In the genomic region with DNA sequence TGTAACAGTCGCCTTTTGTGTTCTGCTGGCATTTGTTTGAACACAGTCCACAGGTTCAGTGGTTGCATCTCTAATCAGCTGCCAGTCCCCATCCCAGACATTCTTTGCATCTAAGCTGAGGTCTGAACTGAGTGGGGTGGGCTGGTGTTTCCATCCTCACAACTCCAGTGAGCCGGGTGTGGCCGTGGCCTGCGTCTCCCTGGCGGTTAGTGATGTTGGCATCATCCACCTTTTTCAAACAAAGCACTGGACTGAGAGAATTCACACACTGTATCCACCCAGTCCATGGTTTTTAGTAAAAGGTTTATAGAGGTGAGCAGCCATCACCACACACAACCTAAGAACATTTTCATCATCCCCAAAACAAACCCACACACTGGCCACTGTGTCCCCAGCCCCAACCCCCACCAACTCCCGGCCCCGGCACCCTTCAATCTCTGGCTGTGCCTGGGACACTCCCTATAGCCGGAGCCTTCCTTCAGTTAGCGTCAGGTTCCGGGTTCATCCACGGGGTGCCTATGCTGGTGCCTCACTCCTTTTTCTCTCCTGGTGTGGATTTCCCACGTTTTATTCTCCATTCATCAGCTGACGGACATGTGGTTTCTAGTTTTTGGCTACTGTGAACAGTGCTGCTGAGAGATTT, we compare ENCODE assay signal across 14 cellular contexts. TPM values are rescaled to one million over a fixed set of nuclear protein-coding genes. Genes with fewer than 3 reads are reported as not detected.
A peak's percentile ranks its signal among the peaks of the same experiment; 100 is the strongest.
DNase-seq lines count a peak whose midpoint lies in the region; ATAC-seq and TF ChIP-seq lines count a peak whose summit lies in the region.
"Had no signal": no experiment of that assay in that cellular context is flagged by ENCODE, and none has a peak within 500 bp of the region (broad histone marks: within the 10 kb centered on the region; RNA-seq: fewer than 3 reads in every experiment).

No MANE protein-coding gene starts in this region.

- H3K36me3 ChIP-seq in HCT116 (ENCODE audit: control insufficient read depth in 1 of 2, insufficient read depth in 2 of 2, low read length in 2 of 2), result peaks cover 26 to 32% of the 10 kb centered on the region in 2 experiments; a peak in 3 of 4 replicates

- TF ChIP-seq POLR2A in HCT116 (IDR thresholded peaks at IDR 0.05; ENCODE audit: borderline replicate concordance, extremely low read depth, insufficient read depth, insufficient read length), result no peak

- no peak for TF ChIP-seq RAD21 in HCT116 (IDR thresholded peaks at IDR 0.05; ENCODE audit: low read depth)

- peaks cover 12% of the 10 kb centered on the region for H3K79me2 ChIP-seq in HCT116 (ENCODE audit: insufficient read depth, low read length)

- H3K4me1 ChIP-seq in HCT116 (ENCODE audit: control insufficient read depth in 1 of 2, insufficient read depth in 2 of 2, low read length in 2 of 2), result peaks cover under 1 to 2% of the 10 kb centered on the region in 2 experiments; a peak in 3 of 4 replicates

- no peak overlapping the region for H3K4me3 ChIP-seq in HCT116 (replicated peaks in 1 of 2; ENCODE audit: low read depth in 1 of 2, low read length in 2 of 2)
- H3K4me3 ChIP-seq: GM12878 had no signal

- no peaks in the 10 kb centered on the region for H3K27me3 ChIP-seq in HCT116 (ENCODE audit: insufficient read depth, low read length)

- POLR2A ChIA-PET in HCT116 (lab: Charles Lee), result no interaction called here

- no peak overlapping the region for H3K4me2 ChIP-seq in HCT116 (ENCODE audit: low read length)

- H3K9ac ChIP-seq in HCT116 (ENCODE audit: low read length), result no peak overlapping the region

- CTCF ChIA-PET in HCT116 (lab: Charles Lee), result no interaction called here

- H3K9me2 ChIP-seq in HCT116 (ENCODE audit: insufficient read depth), result no peaks in the 10 kb centered on the region

- no peak overlapping the region for H3K4me3 Mint-ChIP-seq in activated naive CD8-positive, alpha-beta T cell treated with anti-CD3 and anti-CD28 coated beads, Interleukin-2, amount 50 U/mL, for 24 hours
- no peak overlapping the region for H3K4me3 Mint-ChIP-seq in activated naive CD8-positive, alpha-beta T cell treated with anti-CD3 and anti-CD28 coated beads for 36 hours
- H3K4me3 Mint-ChIP-seq in chondrocyte (ENCODE audit: unreplicated experiment) (no peak overlapping the region), progenitor cell of endocrine pancreas (ENCODE audit: low read depth) (no peak overlapping the region)
- H3K4me3 Mint-ChIP-seq in stimulated activated naive B cell treated with anti-CD40 and anti-IgM and Interleukin-4, amounts not matched to agents 10 μg/mL and 1 μg/mL and 100 μg/mL, for 72 hours, result no peak overlapping the region

- no peak for ATAC-seq in activated naive CD8-positive, alpha-beta T cell treated with anti-CD3 and anti-CD28 coated beads, Interleukin-2, amount 50 U/mL, for 24 hours
- ATAC-seq in HCT116 (peak; percentile 21; the same call in 1 of the 2 replicates), GM21786 (IDR thresholded peaks at IDR 0.05; ENCODE audit: unreplicated experiment) (no peak)
- ATAC-seq in stimulated activated naive B cell treated with anti-CD40 and anti-IgM and Interleukin-4, amounts not matched to agents 10 μg/mL and 1 μg/mL and 100 μg/mL, for 72 hours (replicated peaks), result no peak
- ATAC-seq: GM12878 had no signal

- RAD21 ChIA-PET in HCT116 (lab: Charles Lee; ENCODE audit: low non-redundant PET in 1 of 2, low total read pairs in 2 of 2, uncharacterized antibody in 2 of 2, unreplicated experiment in 2 of 2), result no interaction called here

- no peaks in the 10 kb centered on the region for H3K9me3 ChIP-seq in HCT116 (ENCODE audit: control insufficient read depth in 1 of 2, insufficient read depth in 1 of 2, low read depth in 1 of 2, low read length in 2 of 2)

- DNase-seq in activated naive CD8-positive, alpha-beta T cell treated with anti-CD3 and anti-CD28 coated beads, Interleukin-2, amount 50 U/mL, for 24 hours, result no peak
- DNase-seq in activated naive CD8-positive, alpha-beta T cell treated with anti-CD3 and anti-CD28 coated beads for 36 hours, result no peak
- DNase-seq in HCT116 (ENCODE audit: low read depth, low spot score) (no peak), chondrocyte (ENCODE audit: low spot score) (peak; percentile 64), progenitor cell of endocrine pancreas (ENCODE audit: low spot score, unreplicated experiment) (no peak), HCEC 1CT (no peak)
- DNase-seq in stimulated activated naive B cell treated with anti-CD40 and anti-IgM and Interleukin-4, amounts not matched to agents 10 μg/mL and 1 μg/mL and 100 μg/mL, for 72 hours, result no peak
- DNase-seq: DMS153, NCI-H1048, NCI-H226, SHP77 had no signal

- no peaks in the 10 kb centered on the region for H4K20me1 ChIP-seq in HCT116 (ENCODE audit: insufficient read depth)

- H3K27me3 Mint-ChIP-seq in activated naive CD8-positive, alpha-beta T cell treated with anti-CD3 and anti-CD28 coated beads, Interleukin-2, amount 50 U/mL, for 24 hours, result no peaks in the 10 kb centered on the region
- no peaks in the 10 kb centered on the region for H3K27me3 Mint-ChIP-seq in activated naive CD8-positive, alpha-beta T cell treated with anti-CD3 and anti-CD28 coated beads for 36 hours
- no peaks in the 10 kb centered on the region for H3K27me3 Mint-ChIP-seq in chondrocyte (ENCODE audit: low read depth)
- peaks cover 13% of the 10 kb centered on the region for H3K27me3 Mint-ChIP-seq in progenitor cell of endocrine pancreas
- no peaks in the 10 kb centered on the region for H3K27me3 Mint-ChIP-seq in stimulated activated naive B cell treated with anti-CD40 and anti-IgM and Interleukin-4, amounts not matched to agents 10 μg/mL and 1 μg/mL and 100 μg/mL, for 72 hours
- H3K27me3 Mint-ChIP-seq: IgD-negative memory B cell had no signal

- no peak for TF ChIP-seq CTCF in HCT116 (IDR thresholded peaks at IDR 0.05 in 2 of 3, conservative IDR thresholded peaks at IDR 0.05 in 1 of 3; ENCODE audit: borderline replicate concordance in 1 of 3, insufficient read depth in 1 of 3, low read depth in 2 of 3, low read length in 2 of 3)
- TF ChIP-seq CTCF in chondrocyte (IDR thresholded peaks at IDR 0.05), result no peak
- no peak for TF ChIP-seq CTCF in progenitor cell of endocrine pancreas (IDR thresholded peaks at IDR 0.05; ENCODE audit: unreplicated experiment)

- BruUV-seq in HCT116 (replicated peaks; lab: Mats Ljungman, UMichigan), result no TSS peak

- intact Hi-C loops in HCT116 (cut with micrococcal nuclease), result no loop called here

- peaks cover 11% of the 10 kb centered on the region for H3K36me3 Mint-ChIP-seq in activated naive CD8-positive, alpha-beta T cell treated with anti-CD3 and anti-CD28 coated beads, Interleukin-2, amount 50 U/mL, for 24 hours (ENCODE audit: low read depth)
- H3K36me3 Mint-ChIP-seq in activated naive CD8-positive, alpha-beta T cell treated with anti-CD3 and anti-CD28 coated beads for 36 hours, result peaks cover 12% of the 10 kb centered on the region
- H3K36me3 Mint-ChIP-seq in chondrocyte (ENCODE audit: low read depth) (peaks cover 10% of the 10 kb centered on the region), progenitor cell of endocrine pancreas (ENCODE audit: insufficient read depth) (peaks cover 7% of the 10 kb centered on the region)
- H3K36me3 Mint-ChIP-seq in stimulated activated naive B cell treated with anti-CD40 and anti-IgM and Interleukin-4, amounts not matched to agents 10 μg/mL and 1 μg/mL and 100 μg/mL, for 72 hours, result peaks cover 20 to 24% of the 10 kb centered on the region in 2 donors
- H3K36me3 Mint-ChIP-seq: IgD-negative memory B cell had no signal

- H2AFZ ChIP-seq in HCT116 (ENCODE audit: low read depth, low read length, poor library complexity, severe bottlenecking), result no peak overlapping the region

- H3K27ac ChIP-seq in HCT116 (ENCODE audit: low read depth, low read length), result no peak overlapping the region

- H3K27ac Mint-ChIP-seq in activated naive CD8-positive, alpha-beta T cell treated with anti-CD3 and anti-CD28 coated beads, Interleukin-2, amount 50 U/mL, for 24 hours, result peak overlapping the region; percentile 39
- H3K27ac Mint-ChIP-seq in activated naive CD8-positive, alpha-beta T cell treated with anti-CD3 and anti-CD28 coated beads for 36 hours, result no peak overlapping the region
- peak overlapping the region; percentile 24 for H3K27ac Mint-ChIP-seq in chondrocyte (ENCODE audit: unreplicated experiment)
- peak overlapping the region; percentile 45 for H3K27ac Mint-ChIP-seq in progenitor cell of endocrine pancreas
- no peak overlapping the region for H3K27ac Mint-ChIP-seq in stimulated activated naive B cell treated with anti-CD40 and anti-IgM and Interleukin-4, amounts not matched to agents 10 μg/mL and 1 μg/mL and 100 μg/mL, for 72 hours

- H3K4me1 Mint-ChIP-seq in activated naive CD8-positive, alpha-beta T cell treated with anti-CD3 and anti-CD28 coated beads, Interleukin-2, amount 50 U/mL, for 24 hours, result peaks cover 4% of the 10 kb centered on the region
- H3K4me1 Mint-ChIP-seq in activated naive CD8-positive, alpha-beta T cell treated with anti-CD3 and anti-CD28 coated beads for 36 hours, result no peaks in the 10 kb centered on the region
- H3K4me1 Mint-ChIP-seq in chondrocyte (ENCODE audit: low read depth), result peaks cover 3% of the 10 kb centered on the region
- H3K4me1 Mint-ChIP-seq in progenitor cell of endocrine pancreas (ENCODE audit: low read depth), result peaks cover 2% of the 10 kb centered on the region
- H3K4me1 Mint-ChIP-seq in stimulated activated naive B cell treated with anti-CD40 and anti-IgM and Interleukin-4, amounts not matched to agents 10 μg/mL and 1 μg/mL and 100 μg/mL, for 72 hours, result peaks cover 4% of the 10 kb centered on the region in 2 donors

- no peaks in the 10 kb centered on the region for H3K9me3 Mint-ChIP-seq in activated naive CD8-positive, alpha-beta T cell treated with anti-CD3 and anti-CD28 coated beads, Interleukin-2, amount 50 U/mL, for 24 hours
- no peaks in the 10 kb centered on the region for H3K9me3 Mint-ChIP-seq in activated naive CD8-positive, alpha-beta T cell treated with anti-CD3 and anti-CD28 coated beads for 36 hours
- H3K9me3 Mint-ChIP-seq in chondrocyte (ENCODE audit: low read depth), result no peaks in the 10 kb centered on the region
- no peaks in the 10 kb centered on the region for H3K9me3 Mint-ChIP-seq in progenitor cell of endocrine pancreas (ENCODE audit: low read depth)
- H3K9me3 Mint-ChIP-seq in stimulated activated naive B cell treated with anti-CD40 and anti-IgM and Interleukin-4, amounts not matched to agents 10 μg/mL and 1 μg/mL and 100 μg/mL, for 72 hours, result no peaks in the 10 kb centered on the region
- H3K9me3 Mint-ChIP-seq: IgD-negative memory B cell had no signal

RNA-seq across cellular contexts. Expression of a gene that starts 6.5 kb away (rescaled TPM):
- 10 to 100 TPM; 32.4 to 34.8 TPM for total RNA-seq in activated naive CD8-positive, alpha-beta T cell treated with anti-CD3 and anti-CD28 coated beads for 36 hours
- total RNA-seq in HCT116 (2021; ENCODE audit: unreplicated experiment) (38.1 TPM), chondrocyte (7.9 to 10.1 TPM (median 9.6 TPM) in 3 replicates), progenitor cell of endocrine pancreas (28.1 and 29.4 TPM in 2 replicates)
- polyA plus RNA-seq in HCT116 (2012), result 20.3 and 22.9 TPM in 2 replicates

RNA-seq across cellular contexts. Expression of a gene that starts 6.7 kb away (rescaled TPM):
- total RNA-seq in activated naive CD8-positive, alpha-beta T cell treated with anti-CD3 and anti-CD28 coated beads for 36 hours, result 10 to 100 TPM; 54.2 to 59.2 TPM
- total RNA-seq in HCT116 (2021; ENCODE audit: unreplicated experiment) (47.6 TPM), chondrocyte (14.4 to 16.0 TPM (median 14.7 TPM) in 3 replicates), progenitor cell of endocrine pancreas (27.0 and 27.3 TPM in 2 replicates)
- 33.1 and 36.7 TPM in 2 replicates for polyA plus RNA-seq in HCT116 (2012)

Comparison
In these comparisons a context has a peak if more than half of its experiments do, and no peak if none do; other contexts are left out.
1. H3K27ac Mint-ChIP-seq: peak in activated naive CD8-positive, alpha-beta T cell treated with anti-CD3 and anti-CD28 coated beads, Interleukin-2, amount 50 U/mL, for 24 hours (single experiment), chondrocyte (single experiment) and progenitor cell of endocrine pancreas (single experiment); none in activated naive CD8-positive, alpha-beta T cell treated with anti-CD3 and anti-CD28 coated beads for 36 hours (single experiment) and stimulated activated naive B cell treated with anti-CD40 and anti-IgM and Interleukin-4, amounts not matched to agents 10 μg/mL and 1 μg/mL and 100 μg/mL, for 72 hours (single experiment).